ENCODE assay signal across 9 cellular contexts in genomic region chr10:23293145-23293724, GRCh38. TPM values are rescaled to one million over a fixed set of nuclear protein-coding genes. Genes with fewer than 3 reads are reported as not detected.
A peak's percentile ranks its signal among the peaks of the same experiment; 100 is the strongest.
DNase-seq lines count a peak whose midpoint lies in the region; ATAC-seq, FAIRE-seq and TF ChIP-seq lines count a peak whose summit lies in the region.
"Had no signal": no experiment of that assay in that cellular context is flagged by ENCODE, and none has a peak within 500 bp of the region (broad histone marks: within the 10 kb centered on the region; RNA-seq: fewer than 3 reads in every experiment).

No MANE protein-coding gene starts in this region.

- no peaks in the 10 kb centered on the region for H3K27me3 Mint-ChIP-seq in Calu3 (ENCODE audit: unreplicated experiment)

- H3K4me1 ChIP-seq in adrenal gland (replicated peaks in 1 of 2) (no peaks in the 10 kb centered on the region), HepG2 (ENCODE audit: insufficient read depth, low read length) (no peaks in the 10 kb centered on the region), gastrocnemius medialis (no peaks in the 10 kb centered on the region)

- no peak overlapping the region for H2AFZ ChIP-seq in HepG2 (ENCODE audit: low read length)

- H3K4me3 ChIP-seq in adrenal gland (no peak overlapping the region), HepG2 (replicated peaks in 1 of 3; ENCODE audit: insufficient read depth in 1 of 3, low read depth in 2 of 3, low read length in 3 of 3) (no peak overlapping the region), gastrocnemius medialis (no peak overlapping the region)

- TF ChIP-seq CTCF in Calu3 (IDR thresholded peaks at IDR 0.05; ENCODE audit: unreplicated experiment) (peak; percentile 70), adrenal gland (IDR thresholded peaks at IDR 0.05) (peak in 5 of 6 experiments; percentile 11 to 35 (median 17)), HepG2 (CRISPR knock-in tag; IDR thresholded peaks at IDR 0.05) (peak; percentile 89), gastrocnemius medialis (IDR thresholded peaks at IDR 0.05 in 4 of 5, conservative IDR thresholded peaks at IDR 0.05 in 1 of 5) (no peak)

- POLR2A ChIA-PET in HepG2 (lab: Yijun Ruan, JAX), result no interaction called here

- 18 to 34% (median 25%) methylated on average over 7 of the region's 7 CpGs for WGBS in adrenal gland, 4 donors
- 2% methylated on average over 7 of the region's 7 CpGs for WGBS in HepG2 (ENCODE audit: low lambda C conversion rate)

- BruUV-seq in Calu3 (replicated peaks; lab: Mats Ljungman, UMichigan), result no TSS peak
- no TSS peak for BruUV-seq in HepG2 (replicated peaks; lab: Mats Ljungman, UMichigan)

- H3K27ac ChIP-seq in adrenal gland, result no peak overlapping the region
- H3K27ac ChIP-seq in HepG2 (ENCODE audit: extremely low read length, insufficient read depth, low read length), result no peak overlapping the region
- no peak overlapping the region for H3K27ac ChIP-seq in gastrocnemius medialis

- H3K36me3 Mint-ChIP-seq in Calu3 (ENCODE audit: insufficient read depth, unreplicated experiment), result no peaks in the 10 kb centered on the region

- peak; percentile 68 for DNase-seq in Calu3
- peak; percentile 64 to 78 for DNase-seq in NCI-H526 (lab: John Stamatoyannopoulos, UW)
- peak in 2 of 7 donors; percentile 16 to 25 for DNase-seq in adrenal gland
- DNase-seq in HepG2 (ENCODE audit: low spot score), result peak; percentile 53
- no peak for DNase-seq in gastrocnemius medialis
- DNase-seq in 8988T, result no peak

- no peak for TF ChIP-seq EP300 in HepG2 (IDR thresholded peaks at IDR 0.05; ENCODE audit: low read depth in 2 of 2, low read length in 2 of 2)
- no peak for TF ChIP-seq EP300 in HepG2 (CRISPR knock-in tag; IDR thresholded peaks at IDR 0.05; ENCODE audit: borderline replicate concordance)

- in situ Hi-C loops in HepG2 (cut with HindIII; ENCODE audit: extremely low pct_ligation_motif_present, low pct_unique_long_range_greater_than_20kb), result loop anchor here (5.0 kb wide), 1 partner anchor 136 kb away; no protein-coding TSS in a partner anchor
- in situ Hi-C loops in gastrocnemius medialis (cut with MboI; ENCODE audit: low sequenced_read_pairs in 4 of 4), result no loop called here

- ATAC-seq in GM19043 (IDR thresholded peaks at IDR 0.05; ENCODE audit: low read depth, unreplicated experiment), result peak; percentile 85
- peak; percentile 77 for ATAC-seq in HG03108 (IDR thresholded peaks at IDR 0.05; ENCODE audit: unreplicated experiment)
- ATAC-seq in HepG2, result peak; percentile 85
- ATAC-seq in gastrocnemius medialis, result no peak

- no peaks in the 10 kb centered on the region for H3K9me3 ChIP-seq in adrenal gland (replicated peaks in 1 of 3)
- no peaks in the 10 kb centered on the region for H3K9me3 ChIP-seq in HepG2 (ENCODE audit: low read length)
- no peaks in the 10 kb centered on the region for H3K9me3 ChIP-seq in gastrocnemius medialis

- no peak overlapping the region for H3K27ac Mint-ChIP-seq in Calu3 (ENCODE audit: unreplicated experiment)

- intact Hi-C loops in Calu3 (cut with micrococcal nuclease; ENCODE audit: unreplicated experiment) (loop anchor here (1.0 kb wide), 1 partner anchor 135 kb away; no protein-coding TSS in a partner anchor), adrenal gland (cut with DNase I) (no loop called here), HepG2 (cut with micrococcal nuclease; ENCODE audit: unreplicated experiment) (loop anchor here (1.0 to 5.0 kb wide), 2 partner anchors 132 to 211 kb away; no protein-coding TSS in a partner anchor), gastrocnemius medialis (cut with DNase I; ENCODE audit: low total_unique reads) (no loop called here)

- no peak overlapping the region for H3K4me2 ChIP-seq in HepG2 (ENCODE audit: low read depth, low read length)

- FAIRE-seq in HepG2 (lab: Jason Lieb, UNC), result no peak

- H3K27me3 ChIP-seq in adrenal gland (no peaks in the 10 kb centered on the region), HepG2 (ENCODE audit: control insufficient read depth in 1 of 2, insufficient read depth in 2 of 2, low read length in 2 of 2) (0 out of 5 replicates have a peak, but pooled peaks cover 0 to 3% of the 10 kb centered on the region in 2 experiments), gastrocnemius medialis (peaks cover 0 to 3% (median 0%) of the 10 kb centered on the region in 3 donors)

- no peak overlapping the region for H3K9ac ChIP-seq in HepG2 (ENCODE audit: insufficient read depth, low read depth, low read length)

- TF ChIP-seq POLR2A in adrenal gland (IDR thresholded peaks at IDR 0.05) (no peak), HepG2 (IDR thresholded peaks at IDR 0.05; ENCODE audit: insufficient read depth in 1 of 2, low read depth in 2 of 2, low read length in 2 of 2) (no peak), gastrocnemius medialis (IDR thresholded peaks at IDR 0.05) (no peak)

- no peaks in the 10 kb centered on the region for H3K79me2 ChIP-seq in HepG2 (ENCODE audit: insufficient read depth, low read length)

- TF ChIP-seq RAD21 in HepG2 (CRISPR knock-in tag; IDR thresholded peaks at IDR 0.05), result peak; percentile 75

- peaks cover 8% of the 10 kb centered on the region for H3K4me1 Mint-ChIP-seq in Calu3 (ENCODE audit: low read depth, unreplicated experiment)

- H3K9me3 Mint-ChIP-seq in Calu3 (ENCODE audit: low read depth, unreplicated experiment), result no peaks in the 10 kb centered on the region

- H3K36me3 ChIP-seq in adrenal gland (replicated peaks in 1 of 2) (no peaks in the 10 kb centered on the region), HepG2 (replicated peaks in 1 of 2; ENCODE audit: control insufficient read depth in 1 of 2, insufficient read depth in 2 of 2, low read length in 2 of 2) (no peaks in the 10 kb centered on the region), gastrocnemius medialis (no peaks in the 10 kb centered on the region)

- no peaks in the 10 kb centered on the region for H4K20me1 ChIP-seq in HepG2 (ENCODE audit: insufficient read depth, low read length)

- CTCF ChIA-PET in Calu3 (lab: Charles Lee), result interaction anchor here (0.6 to 4.1 kb wide), 5 partner anchors 9 to 410 kb away, joined by 3 to 20 read pairs (median 3); no protein-coding TSS in a partner anchor
- CTCF ChIA-PET in HepG2 (lab: Yijun Ruan, JAX; ENCODE audit: low intra/inter-chr PET ratio, low total read pairs), result interaction anchor here (5.9 kb wide), 1 partner anchor 135 kb away, joined by 157 read pairs; no protein-coding TSS in a partner anchor

- no peak overlapping the region for H3K4me3 Mint-ChIP-seq in Calu3 (ENCODE audit: low read depth, unreplicated experiment)

TF ChIP-seq in HepG2, 621 proteins besides CTCF, POLR2A, EP300 and RAD21:
- TF ChIP-seq SMC3 (IDR thresholded peaks at IDR 0.05; ENCODE audit: low read length) (peak; percentile 97), ZNF652 (CRISPR knock-in tag; IDR thresholded peaks at IDR 0.05; ENCODE audit: borderline replicate concordance, low read depth) (peak; percentile 80), RFX3 (CRISPR knock-in tag; IDR thresholded peaks at IDR 0.05) (no peak), MIXL1 (CRISPR knock-in tag; IDR thresholded peaks at IDR 0.05) (peak; percentile 85), ZNF576 (CRISPR knock-in tag; IDR thresholded peaks at IDR 0.05) (peak; percentile 100), STAG1 (CRISPR knock-in tag; IDR thresholded peaks at IDR 0.05) (peak; percentile 93)

RNA-seq across cellular contexts. Expression of gene C10orf67, which starts 51.4 kb away (rescaled TPM):
- 0.44 and 0.45 TPM in 2 replicates for total RNA-seq in Calu3 (2022)
- under 1 TPM in 2 of 8 donors, not detected in 6; 0.23 to 0.43 TPM for total RNA-seq in adrenal gland
- under 1 TPM; 0.03 to 0.13 (median 0.08) TPM for polyA plus RNA-seq in adrenal gland
- not detected in 2 replicates for total RNA-seq in HepG2 (2016; rRNA removed; fragmentation: Illumina TruSeq; extraction: Trizol)
- not detected in 2 replicates for total RNA-seq in HepG2 (2016; cell fraction: cytosol; rRNA removed; fragmentation: Illumina TruSeq; extraction: Trizol; ENCODE audit: low read depth)
- total RNA-seq in HepG2 (2016; cell fraction: insoluble cytoplasmic fraction; rRNA removed; fragmentation: Illumina TruSeq; extraction: Trizol), result not detected in 2 replicates
- total RNA-seq in HepG2 (2016; cell fraction: membrane; rRNA removed; fragmentation: Illumina TruSeq; extraction: Trizol), result not detected in 2 replicates
- total RNA-seq in HepG2 (2016; cell fraction: nucleus; rRNA removed; fragmentation: Illumina TruSeq; extraction: Trizol), result not detected in 2 replicates
- not detected in 2 replicates for polyA plus RNA-seq in HepG2 (2011; rRNA removed)
- not detected in 2 replicates for polyA plus RNA-seq in HepG2 (2011; cell fraction: cytosol; rRNA removed)
- polyA plus RNA-seq in HepG2 (2011; cell fraction: nucleus; rRNA removed), result not detected in 2 replicates
- not detected in 2 replicates for polyA plus RNA-seq in HepG2 (2012)
- not detected in 2 replicates for polyA plus RNA-seq in HepG2 (2016; cell fraction: cytosol; fragmentation: Illumina TruSeq; extraction: Trizol; ENCODE audit: low read depth)
- polyA plus RNA-seq in HepG2 (2016; cell fraction: insoluble cytoplasmic fraction; fragmentation: Illumina TruSeq; extraction: Trizol; ENCODE audit: low read depth), result not detected in 2 replicates
- not detected in 2 replicates for polyA plus RNA-seq in HepG2 (2016; cell fraction: membrane; fragmentation: Illumina TruSeq; extraction: Trizol; ENCODE audit: low read depth)
- not detected in 2 replicates for polyA plus RNA-seq in HepG2 (2016; cell fraction: nucleus; fragmentation: Illumina TruSeq; extraction: Trizol; ENCODE audit: insufficient read depth, low read depth)
- 0.23 TPM in 1 of 2 replicates, not detected in the other for polyA minus RNA-seq in HepG2 (2011; rRNA and poly(A)+ RNA removed; ENCODE audit: low replicate concordance)
- polyA minus RNA-seq in HepG2 (2011; cell fraction: cytosol; rRNA and poly(A)+ RNA removed), result not detected in 2 replicates
- not detected in 2 replicates for polyA minus RNA-seq in HepG2 (2011; cell fraction: nucleus; rRNA and poly(A)+ RNA removed)
- total RNA-seq in gastrocnemius medialis, result under 1 TPM in 1 of 4 donors, not detected in 3; 0.09 TPM
- total RNA-seq: pulmonary artery endothelial cell had no signal

Comparison
In these comparisons a context has a peak if more than half of its experiments do, and no peak if none do; other contexts are left out.
1. DNase-seq: peak in Calu3 (single experiment), NCI-H526 (2 of 2) and HepG2 (single experiment); none in gastrocnemius medialis (0 of 2) and 8988T (single experiment).
2. CTCF ChIP-seq: peak in Calu3 (single experiment), adrenal gland (5 of 6) and HepG2 (single experiment); none in gastrocnemius medialis (0 of 5).
3. ATAC-seq: peak in GM19043 (single experiment), HG03108 (single experiment) and HepG2 (single experiment); none in gastrocnemius medialis (0 of 2).
4. intact Hi-C loops: an anchor here in Calu3 (1.0 kb wide) and HepG2 (1.0 to 5.0 kb wide); none called in adrenal gland and gastrocnemius medialis.